5 cellular contexts compared by ENCODE assay signal in genomic region chr6:32873947-32874346, GRCh38. TPM values are rescaled to one million over a fixed set of nuclear protein-coding genes. Genes with fewer than 3 reads are reported as not detected.
"Had no signal": no experiment of that assay in that cellular context is flagged by ENCODE, and none has a peak within 500 bp of the region (broad histone marks: within the 10 kb centered on the region; RNA-seq: fewer than 3 reads in every experiment).

No MANE protein-coding gene starts in this region.

RNA-seq across cellular contexts. Expression of gene PSMB9, which starts 20.0 kb away (rescaled TPM):
- total RNA-seq: H7 had no signal

RNA-seq across cellular contexts. Expression of gene HLA-DOB, which starts 57.1 kb away (rescaled TPM):
- total RNA-seq: GM23248, GM23338, H1, H4, H7 had no signal
- polyA plus RNA-seq: GM23248, GM23338 had no signal
